Comparison of ENCODE assay signal across 12 cellular contexts in the genomic region with DNA sequence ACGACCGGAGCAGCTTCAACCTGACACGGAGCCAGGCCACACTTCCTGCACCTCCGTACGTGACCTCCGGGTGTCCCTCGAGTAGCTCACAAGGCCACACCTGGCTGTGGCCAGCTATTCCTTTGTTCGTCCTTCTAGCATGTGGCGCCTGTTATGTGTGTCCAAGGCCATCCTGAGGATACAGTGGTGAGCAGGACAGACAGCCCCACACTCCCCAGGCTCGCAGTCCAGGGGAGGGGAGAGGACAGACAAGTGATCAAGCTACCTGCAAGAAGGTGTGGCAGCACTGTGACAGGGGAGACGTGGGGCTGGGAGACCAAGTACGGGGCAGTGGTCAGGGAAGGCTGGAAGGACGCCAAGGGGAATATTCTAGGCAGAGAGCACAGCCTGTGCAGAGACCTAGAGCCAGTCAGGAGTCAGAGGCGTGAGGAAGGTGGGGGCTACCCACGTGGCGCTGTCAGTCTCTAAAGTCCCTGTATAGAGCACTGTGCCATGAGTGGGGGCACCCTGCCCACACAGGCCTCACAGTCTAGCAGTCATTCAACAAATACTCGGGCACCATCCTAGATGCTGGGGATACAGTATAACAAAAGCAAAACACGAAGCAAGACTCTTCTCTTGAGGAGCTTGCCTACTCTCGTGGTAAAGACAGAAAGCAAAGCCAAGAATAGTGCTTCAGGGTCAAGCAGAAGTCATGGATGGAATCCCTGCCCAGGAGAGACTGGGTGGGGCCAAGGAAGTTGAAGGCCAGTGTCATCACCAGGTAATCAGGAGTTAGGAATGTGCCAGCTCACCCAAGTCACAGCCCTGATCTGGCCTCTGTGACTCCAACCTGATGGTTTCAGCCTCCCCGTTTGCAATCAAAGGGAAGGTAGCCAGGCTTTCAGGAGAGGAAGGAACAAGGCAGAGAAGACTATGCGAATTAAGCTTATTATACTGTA. TPM values are rescaled to one million over a fixed set of nuclear protein-coding genes. Genes with fewer than 3 reads are reported as not detected.
A peak's percentile ranks its signal among the peaks of the same experiment; 100 is the strongest.
DNase-seq lines count a peak whose midpoint lies in the region; ATAC-seq and TF ChIP-seq lines count a peak whose summit lies in the region.
"Had no signal": no experiment of that assay in that cellular context is flagged by ENCODE, and none has a peak within 500 bp of the region (broad histone marks: within the 10 kb centered on the region; RNA-seq: fewer than 3 reads in every experiment).

No MANE protein-coding gene starts in this region.

- peak overlapping the region; percentile 15 for H3K4ac ChIP-seq in neuronal stem cell (ENCODE audit: low read length)

- peak overlapping the region; percentile 33 for H2AFZ ChIP-seq in neuronal stem cell (ENCODE audit: low read length)

- H3K9ac ChIP-seq in endodermal cell (ENCODE audit: extremely low read depth, low read length, poor library complexity, severe bottlenecking) (no peak overlapping the region), neuronal stem cell (ENCODE audit: low read depth, low read length, poor library complexity) (no peak overlapping the region)

- H3K36me3 Mint-ChIP-seq in endodermal cell (ENCODE audit: low read depth), result no peaks in the 10 kb centered on the region
- no peaks in the 10 kb centered on the region for H3K36me3 Mint-ChIP-seq in activated CD8-positive, alpha-beta T cell treated with anti-CD3 and anti-CD28 coated beads for 36 hours (ENCODE audit: low read depth)

- DNase-seq in ELF-1 (ENCODE audit: low read depth, low spot score) (peak; percentile 77), endodermal cell (peak; percentile 82), neuronal stem cell (ENCODE audit: low spot score) (no peak), RPMI8226 (no peak)
- DNase-seq in stimulated activated CD8-positive, alpha-beta memory T cell treated with anti-CD3 and anti-CD28 coated beads, Interleukin-4, amount 100 ng/mL, for 48 hours, result no peak
- DNase-seq in activated CD8-positive, alpha-beta T cell treated with anti-CD3 and anti-CD28 coated beads for 36 hours, result no peak
- DNase-seq: NCI-H1930 had no signal

- peak overlapping the region; percentile 25 for H3K23ac ChIP-seq in neuronal stem cell (ENCODE audit: low read depth, low read length, poor library complexity)

- H3K4me3 ChIP-seq in endodermal cell (ENCODE audit: low read length), result no peak overlapping the region
- H3K4me3 ChIP-seq in neuronal stem cell (ENCODE audit: low read length in 2 of 2), result no peak overlapping the region
- H3K4me3 ChIP-seq: heart left ventricle, SK-N-MC had no signal

- peak overlapping the region; percentile 5 for H2BK12ac ChIP-seq in neuronal stem cell (ENCODE audit: low read length)

- H3K4me2 ChIP-seq in neuronal stem cell (ENCODE audit: insufficient read depth, low read length, poor library complexity, severe bottlenecking), result no peak overlapping the region

- H3K27ac Mint-ChIP-seq in endodermal cell, result peak overlapping the region; percentile 78
- no peak overlapping the region for H3K27ac Mint-ChIP-seq in activated CD8-positive, alpha-beta T cell treated with anti-CD3 and anti-CD28 coated beads for 36 hours

- H3K9me3 ChIP-seq in endodermal cell (ENCODE audit: control insufficient read depth, low read length) (no peaks in the 10 kb centered on the region), neuronal stem cell (replicated peaks in 1 of 2; ENCODE audit: control insufficient read depth in 2 of 2, insufficient read depth in 1 of 2, low read depth in 1 of 2, low read length in 2 of 2) (no peaks in the 10 kb centered on the region)
- H3K9me3 ChIP-seq: heart left ventricle had no signal

- H2BK15ac ChIP-seq in neuronal stem cell (ENCODE audit: low read length), result peak overlapping the region; percentile 59

- H3K79me1 ChIP-seq in neuronal stem cell (ENCODE audit: low read depth, low read length), result no peaks in the 10 kb centered on the region

- intact Hi-C loops in activated CD8-positive, alpha-beta T cell treated with anti-CD3 and anti-CD28 coated beads for 36 hours (cut with micrococcal nuclease), result no loop called here

- H4K8ac ChIP-seq in neuronal stem cell (ENCODE audit: low read depth, low read length), result no peak overlapping the region

- H3K9me3 Mint-ChIP-seq in endodermal cell, result no peaks in the 10 kb centered on the region
- no peaks in the 10 kb centered on the region for H3K9me3 Mint-ChIP-seq in activated CD8-positive, alpha-beta T cell treated with anti-CD3 and anti-CD28 coated beads for 36 hours
- H3K9me3 Mint-ChIP-seq: nephron had no signal

- H3K27ac ChIP-seq in endodermal cell (ENCODE audit: low read depth, low read length) (no peak overlapping the region), neuronal stem cell (replicated peaks; ENCODE audit: low read length) (no peak overlapping the region)
- H3K27ac ChIP-seq: heart left ventricle, SK-N-MC had no signal

- ATAC-seq in HG03280 (IDR thresholded peaks at IDR 0.05; ENCODE audit: unreplicated experiment), result no peak
- ATAC-seq in activated CD8-positive, alpha-beta T cell treated with anti-CD3 and anti-CD28 coated beads for 36 hours, result no peak
- ATAC-seq: heart left ventricle had no signal

- no peaks in the 10 kb centered on the region for H3K27me3 ChIP-seq in endodermal cell (ENCODE audit: control insufficient read depth, insufficient read depth, low read length, poor library complexity, severe bottlenecking)
- no peaks in the 10 kb centered on the region for H3K27me3 ChIP-seq in neuronal stem cell (ENCODE audit: control insufficient read depth in 3 of 3, insufficient read depth in 3 of 3, low read depth in 1 of 3, low read length in 3 of 3)
- H3K27me3 ChIP-seq: heart left ventricle had no signal

- H3K4me1 Mint-ChIP-seq in endodermal cell, result peaks cover 1% of the 10 kb centered on the region
- peaks cover 4% of the 10 kb centered on the region for H3K4me1 Mint-ChIP-seq in activated CD8-positive, alpha-beta T cell treated with anti-CD3 and anti-CD28 coated beads for 36 hours (ENCODE audit: low read depth)
- H3K4me1 Mint-ChIP-seq: nephron had no signal

- WGBS in endodermal cell (ENCODE audit: insufficient coverage in 1 of 2, insufficient read length in 1 of 2), 2 experiments, result 90% methylated on average over 15 to 20 of the region's 21 CpGs
- no CpG with 5 or more reads among the region's 21 CpGs for WGBS in neuronal stem cell (ENCODE audit: extremely low coverage in 2 of 2, insufficient read length in 2 of 2, insufficient replicate concordance in 1 of 2), 2 donors

- H3K36me3 ChIP-seq in endodermal cell (ENCODE audit: control insufficient read depth, insufficient read depth, low read length) (no peaks in the 10 kb centered on the region), neuronal stem cell (replicated peaks in 1 of 2; ENCODE audit: control insufficient read depth in 2 of 2, insufficient read depth in 2 of 2, low read length in 2 of 2) (no peaks in the 10 kb centered on the region)
- H3K36me3 ChIP-seq: heart left ventricle had no signal

- CTCF ChIA-PET in activated CD8-positive, alpha-beta T cell treated with anti-CD3 and anti-CD28 coated beads for 36 hours (lab: Charles Lee), result interaction anchor here (0.7 to 1.1 kb wide), 3 partner anchors 10 to 105 kb away, joined by 3 to 5 read pairs (median 3); no protein-coding TSS in a partner anchor

- H3K18ac ChIP-seq in neuronal stem cell (ENCODE audit: low read length), result peak overlapping the region; percentile 90

- TF ChIP-seq CTCF in LNCAP (IDR thresholded peaks at IDR 0.05) (0 out of 2 replicates have a peak, but pooled peaks have one; percentile 15), endodermal cell (conservative IDR thresholded peaks at IDR 0.05) (peak; percentile 73)
- no peak for TF ChIP-seq CTCF in activated CD8-positive, alpha-beta T cell treated with anti-CD3 and anti-CD28 coated beads for 36 hours (IDR thresholded peaks at IDR 0.05)

- H3K14ac ChIP-seq in neuronal stem cell (ENCODE audit: low read length), result no peak overlapping the region

- H3K27me3 Mint-ChIP-seq in endodermal cell (ENCODE audit: insufficient read depth), result peaks cover 2% of the 10 kb centered on the region
- no peaks in the 10 kb centered on the region for H3K27me3 Mint-ChIP-seq in activated CD8-positive, alpha-beta T cell treated with anti-CD3 and anti-CD28 coated beads for 36 hours

- POLR2A ChIA-PET in activated CD8-positive, alpha-beta T cell treated with anti-CD3 and anti-CD28 coated beads for 36 hours (lab: Charles Lee), result no interaction called here

- H2BK120ac ChIP-seq in neuronal stem cell (ENCODE audit: low read depth, low read length), result peak overlapping the region; percentile 49

- H3K4me3 Mint-ChIP-seq in endodermal cell, result no peak overlapping the region
- no peak overlapping the region for H3K4me3 Mint-ChIP-seq in activated CD8-positive, alpha-beta T cell treated with anti-CD3 and anti-CD28 coated beads for 36 hours
- H3K4me3 Mint-ChIP-seq: nephron had no signal

- H2AK5ac ChIP-seq in neuronal stem cell (ENCODE audit: low read depth, low read length), result peak overlapping the region; percentile 80

- H4K91ac ChIP-seq in neuronal stem cell (ENCODE audit: low read depth, low read length, poor library complexity), result peak overlapping the region; percentile 64

- H2BK5ac ChIP-seq in neuronal stem cell (ENCODE audit: low read length), result no peak overlapping the region

- H3K4me1 ChIP-seq in endodermal cell (ENCODE audit: control insufficient read depth, insufficient read depth, low read length) (no peaks in the 10 kb centered on the region), neuronal stem cell (ENCODE audit: control insufficient read depth in 2 of 2, insufficient read depth in 1 of 2, low read depth in 1 of 2, low read length in 2 of 2) (peaks cover 0 to 2% of the 10 kb centered on the region in 2 donors)

RNA-seq across cellular contexts. Expression of a gene that starts 58.6 kb away (rescaled TPM):
- total RNA-seq in endodermal cell, result 10 to 100 TPM; 13.2 to 18.9 TPM
- polyA plus RNA-seq in endodermal cell (2013, experiment 1 of 2), result 5.6 TPM
- 5.0 TPM for polyA plus RNA-seq in endodermal cell (2013, experiment 2 of 2)
- 4.1 TPM for polyA plus RNA-seq in neuronal stem cell (2013, experiment 1 of 2)
- polyA plus RNA-seq in neuronal stem cell (2013, experiment 2 of 2), result 4.0 TPM
- 1 to 10 TPM; 1.1 to 1.7 TPM for total RNA-seq in activated CD8-positive, alpha-beta T cell treated with anti-CD3 and anti-CD28 coated beads for 36 hours

Comparison
In these comparisons a context has a peak if more than half of its experiments do, and no peak if none do; other contexts are left out.
1. DNase-seq: peak in ELF-1 (single experiment) and endodermal cell (single experiment); none in neuronal stem cell (single experiment), RPMI8226 (single experiment), stimulated activated CD8-positive, alpha-beta memory T cell treated with anti-CD3 and anti-CD28 coated beads, Interleukin-4, amount 100 ng/mL, for 48 hours (single experiment) and activated CD8-positive, alpha-beta T cell treated with anti-CD3 and anti-CD28 coated beads for 36 hours (single experiment).
2. RNA of a gene that starts 58.6 kb away (total RNA-seq): 13.2 to 18.9 TPM in endodermal cell; 1.1 to 1.7 TPM in activated CD8-positive, alpha-beta T cell treated with anti-CD3 and anti-CD28 coated beads for 36 hours; every median in the first group is over 4 times any median in the second.